In genomic region chrX:2521092-2521926, GRCh38 we compare ENCODE assay signal across 8 cellular contexts. TPM values are rescaled to one million over a fixed set of nuclear protein-coding genes. Genes with fewer than 3 reads are reported as not detected.
DNase-seq lines count a peak whose midpoint lies in the region; ATAC-seq and TF ChIP-seq lines count a peak whose summit lies in the region.
"Had no signal": no experiment of that assay in that cellular context is flagged by ENCODE, and none has a peak within 500 bp of the region (broad histone marks: within the 10 kb centered on the region; RNA-seq: fewer than 3 reads in every experiment).

No MANE protein-coding gene starts in this region.

- no peak for TF ChIP-seq CTCF in OCI-LY7 (conservative IDR thresholded peaks at IDR 0.05; ENCODE audit: low read length)

- H3K4me2 ChIP-seq in OCI-LY7 (ENCODE audit: low read length), result peak overlapping the region; percentile 55

- H3K4me1 ChIP-seq in OCI-LY7 (ENCODE audit: insufficient read depth, low read length, poor library complexity, severe bottlenecking), result peaks cover 51% of the 10 kb centered on the region

- H3K9me3 ChIP-seq in OCI-LY7 (ENCODE audit: low read length), result no peaks in the 10 kb centered on the region

- POLR2A ChIA-PET in OCI-LY7 (lab: Charles Lee), result no interaction called here

- H3K36me3 Mint-ChIP-seq in stimulated activated naive B cell treated with anti-CD40 and anti-IgM and Interleukin-4, amounts not matched to agents 10 μg/mL and 1 μg/mL and 100 μg/mL, for 72 hours, result peaks cover 7 to 12% of the 10 kb centered on the region in 2 donors

- peak overlapping the region; percentile 24 for H3K4me3 ChIP-seq in OCI-LY7 (ENCODE audit: low read depth, low read length, poor library complexity, severe bottlenecking)

- H3K27me3 Mint-ChIP-seq in stimulated activated naive B cell treated with anti-CD40 and anti-IgM and Interleukin-4, amounts not matched to agents 10 μg/mL and 1 μg/mL and 100 μg/mL, for 72 hours, result peaks cover 0 to 4% of the 10 kb centered on the region in 2 donors

- no peaks in the 10 kb centered on the region for H3K9me2 ChIP-seq in OCI-LY7 (ENCODE audit: insufficient read depth, low read length)

- CTCF ChIA-PET in OCI-LY7 (lab: Charles Lee; ENCODE audit: unreplicated experiment), result no interaction called here

- H3K27ac Mint-ChIP-seq in stimulated activated naive B cell treated with anti-CD40 and anti-IgM and Interleukin-4, amounts not matched to agents 10 μg/mL and 1 μg/mL and 100 μg/mL, for 72 hours, result peak overlapping the region; percentile 96

- intact Hi-C loops in OCI-LY7 (cut with micrococcal nuclease; ENCODE audit: unreplicated experiment), result no loop called here

- BruUV-seq in OCI-LY7 (replicated peaks; lab: Mats Ljungman, UMichigan), result TSS peak; percentile 87

- no peaks in the 10 kb centered on the region for H4K20me1 ChIP-seq in OCI-LY7 (ENCODE audit: insufficient read depth, low read length)

- H3K36me3 ChIP-seq in OCI-LY7 (ENCODE audit: insufficient read depth, low read length), result no peaks in the 10 kb centered on the region

- peak; percentile 78 for ATAC-seq in GM19043 (IDR thresholded peaks at IDR 0.05; ENCODE audit: low read depth, unreplicated experiment)
- peak; percentile 75 for ATAC-seq in HG02763 (IDR thresholded peaks at IDR 0.05; ENCODE audit: unreplicated experiment)
- peak; percentile 95 for ATAC-seq in stimulated activated naive B cell treated with anti-CD40 and anti-IgM and Interleukin-4, amounts not matched to agents 10 μg/mL and 1 μg/mL and 100 μg/mL, for 72 hours (replicated peaks)

- no peaks in the 10 kb centered on the region for H3K79me2 ChIP-seq in OCI-LY7 (ENCODE audit: insufficient read depth, low read depth, low read length)

- H2AFZ ChIP-seq in OCI-LY7 (ENCODE audit: low read length), result peak overlapping the region; percentile 37; the same call in 1 of the 2 replicates

- peaks cover 5% of the 10 kb centered on the region in 2 donors for H3K9me3 Mint-ChIP-seq in stimulated activated naive B cell treated with anti-CD40 and anti-IgM and Interleukin-4, amounts not matched to agents 10 μg/mL and 1 μg/mL and 100 μg/mL, for 72 hours

- peak overlapping the region; percentile 94 for H3K27ac ChIP-seq in OCI-LY7 (ENCODE audit: low read depth, low read length, poor library complexity, severe bottlenecking)

- DNase-seq in OCI-LY7 (ENCODE audit: low spot score) (peak; percentile 93), AG08396 (ENCODE audit: low spot score) (no peak), midbrain (lab: John Stamatoyannopoulos, UW) (no peak), NCI-H1694 (lab: John Stamatoyannopoulos, UW) (no peak)
- peak; percentile 76 for DNase-seq in stimulated activated naive B cell treated with anti-CD40 and anti-IgM and Interleukin-4, amounts not matched to agents 10 μg/mL and 1 μg/mL and 100 μg/mL, for 72 hours
- DNase-seq: NCI-H226 had no signal

- peak overlapping the region; percentile 68 to 77 for H3K4me3 Mint-ChIP-seq in stimulated activated naive B cell treated with anti-CD40 and anti-IgM and Interleukin-4, amounts not matched to agents 10 μg/mL and 1 μg/mL and 100 μg/mL, for 72 hours

- peaks cover 20% of the 10 kb centered on the region in 2 donors for H3K4me1 Mint-ChIP-seq in stimulated activated naive B cell treated with anti-CD40 and anti-IgM and Interleukin-4, amounts not matched to agents 10 μg/mL and 1 μg/mL and 100 μg/mL, for 72 hours

RNA-seq across cellular contexts. Expression of gene DHRSX, which starts 20.5 kb away (rescaled TPM):
- total RNA-seq in OCI-LY7 (2014; rRNA removed; shearing (Covaris generic)), result 30.9 and 33.8 TPM in 2 replicates
- 25.2 and 29.0 TPM in 2 replicates for total RNA-seq in OCI-LY7 (2022)

RNA-seq across cellular contexts. Expression of gene ZBED1, which starts 20.5 kb away (rescaled TPM):
- 51.1 and 58.7 TPM in 2 replicates for total RNA-seq in OCI-LY7 (2014; rRNA removed; shearing (Covaris generic))
- total RNA-seq in OCI-LY7 (2022), result 57.6 and 61.6 TPM in 2 replicates

Comparison
In these comparisons a context has a peak if more than half of its experiments do, and no peak if none do; other contexts are left out.
1. DNase-seq: peak in OCI-LY7 (single experiment) and stimulated activated naive B cell treated with anti-CD40 and anti-IgM and Interleukin-4, amounts not matched to agents 10 μg/mL and 1 μg/mL and 100 μg/mL, for 72 hours (single experiment); none in AG08396 (single experiment), midbrain (single experiment) and NCI-H1694 (single experiment).
2. Peak in every context shown above with its lines, with median percentiles within 50 percentile points of each other: ATAC-seq.